Comparison of ENCODE assay signal across 18 cellular contexts in the genomic region with DNA sequence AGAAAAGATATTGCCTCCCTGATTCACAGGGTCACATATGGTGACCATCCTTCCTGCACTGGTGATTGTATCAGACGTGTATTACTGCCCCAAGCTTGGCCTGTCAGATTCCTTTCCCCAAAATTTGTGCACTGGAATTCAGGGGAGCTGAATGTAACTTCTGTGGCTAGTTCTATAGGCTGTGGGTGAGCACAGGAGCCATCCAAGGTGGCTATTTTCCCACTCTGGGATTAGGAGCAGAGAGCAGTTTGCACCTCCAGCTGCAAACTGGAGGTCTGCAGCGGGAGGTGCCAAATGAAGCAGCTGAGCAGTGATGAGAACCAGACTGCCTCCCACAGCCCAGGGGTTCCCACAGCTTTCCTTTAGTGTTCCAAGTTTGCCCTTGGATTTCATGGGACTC.
"Had no signal": no experiment of that assay in that cellular context is flagged by ENCODE, and none has a peak within 500 bp of the region (broad histone marks: within the 10 kb centered on the region; RNA-seq: fewer than 3 reads in every experiment).

No MANE protein-coding gene starts in this region.

- H3K36me3 ChIP-seq: gastrocnemius medialis, spleen had no signal

- H3K27ac ChIP-seq: body of pancreas, gastrocnemius medialis, spleen, testis had no signal

- H3K4me3 ChIP-seq: body of pancreas, gastrocnemius medialis, lung, spleen, testis had no signal

- H3K9me3 ChIP-seq: body of pancreas, gastrocnemius medialis, testis had no signal

- DNase-seq: activated CD4-positive, alpha-beta T cell treated with anti-CD3 and anti-CD28 coated beads for 1 hour; activated CD4-positive, alpha-beta T cell treated with anti-CD3 and anti-CD28 coated beads, Interleukin-2, amount 50 U/mL, for 1 hour; activated gamma-delta T cell treated with Interleukin-2 at 50 U/mL for 16 hours; activated T-cell treated with anti-CD3 and anti-CD28 coated beads, Interleukin-2, amount 50 U/mL, for 1 hour; anterior cingulate cortex; body of pancreas; caudate nucleus; effector CD4-positive, alpha-beta T cell; gastrocnemius medialis; head of caudate nucleus; naive thymus-derived CD8-positive, alpha-beta T cell; retina; stimulated activated CD4-positive, alpha-beta T cell treated with anti-CD3 and anti-CD28 coated beads, Interleukin-4, amount 100 ng/mL, for 1 hour; stimulated activated naive CD4-positive, alpha-beta T cell; T-helper 9 cell; testis had no signal

- H3K27me3 ChIP-seq: body of pancreas, gastrocnemius medialis, spleen, testis had no signal

- ATAC-seq: body of pancreas; gastrocnemius medialis; naive thymus-derived CD8-positive, alpha-beta T cell had no signal

- H3K4me1 ChIP-seq: body of pancreas, testis had no signal
